Comparison of ENCODE assay signal across 9 cellular contexts in the genomic region with DNA sequence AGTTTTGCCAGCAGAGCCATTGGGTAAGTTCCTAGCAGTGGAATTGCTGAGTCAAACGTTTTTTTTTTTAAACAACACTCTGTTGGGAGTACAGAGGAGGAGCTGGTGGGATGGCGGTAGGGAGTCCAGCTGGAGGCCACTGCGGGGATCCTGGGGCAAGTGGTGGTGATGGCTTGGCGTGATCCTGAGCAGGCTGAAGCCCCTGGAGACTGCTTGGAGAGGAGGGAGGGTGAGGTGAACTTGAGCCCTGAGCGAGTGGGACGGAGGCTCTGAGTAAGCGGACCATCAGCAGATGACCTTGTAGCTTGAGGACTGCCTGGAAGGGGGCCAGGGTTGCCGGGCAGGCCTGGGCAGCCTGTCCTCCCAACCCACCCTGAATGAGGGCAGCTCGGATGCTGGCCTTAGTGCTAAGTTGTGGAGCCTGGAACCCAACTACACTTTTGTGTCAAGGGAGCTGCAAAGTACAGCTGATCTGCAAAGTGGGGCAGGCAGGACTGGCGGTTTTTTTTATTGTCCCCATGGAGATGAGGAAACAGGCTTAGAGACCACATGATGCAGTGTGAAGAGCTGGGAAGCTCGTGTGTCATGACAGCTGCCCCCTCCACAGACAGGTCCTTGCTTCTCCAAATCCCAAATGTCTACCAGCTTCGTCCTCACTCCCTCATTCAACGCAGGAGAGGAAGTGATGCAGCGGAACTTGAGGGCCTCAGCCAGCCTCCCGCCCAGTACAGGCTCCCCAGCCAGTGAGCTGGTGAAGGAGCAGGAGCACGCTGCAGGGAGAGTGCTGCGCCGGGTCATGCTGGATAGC. TPM values are rescaled to one million over a fixed set of nuclear protein-coding genes. Genes with fewer than 3 reads are reported as not detected.
DNase-seq lines count a peak whose midpoint lies in the region; ATAC-seq and TF ChIP-seq lines count a peak whose summit lies in the region.
"Had no signal": no experiment of that assay in that cellular context is flagged by ENCODE, and none has a peak within 500 bp of the region (broad histone marks: within the 10 kb centered on the region; RNA-seq: fewer than 3 reads in every experiment).

No MANE protein-coding gene starts in this region.

- H3K27me3 Mint-ChIP-seq in T-helper 2 cell treated with Interferon-gamma antibody and Interleukin-4, amounts not matched to agents 5 μg/mL and 100 μg/mL, for 36 hours (ENCODE audit: low read depth), result no peaks in the 10 kb centered on the region

- no peaks in the 10 kb centered on the region for H3K9me3 Mint-ChIP-seq in T-helper 2 cell treated with Interferon-gamma antibody and Interleukin-4, amounts not matched to agents 5 μg/mL and 100 μg/mL, for 36 hours

- intact Hi-C loops in tibial artery (cut with DNase I; ENCODE audit: low total_unique reads), result loop anchor here (10.0 kb wide), 1 partner anchor 265 kb away; no protein-coding TSS in a partner anchor

- ATAC-seq in lung (ENCODE audit: insufficient read depth, low FRiP score), result peak; percentile 39

- DNase-seq in T-helper 2 cell treated with Interferon-gamma antibody and Interleukin-4, amounts not matched to agents 5 μg/mL and 100 μg/mL, for 36 hours (ENCODE audit: low spot score), result no peak
- DNase-seq in T-helper 2 cell (no peak), cardiac fibroblast (ENCODE audit: low read depth in 2 of 2) (peak; percentile 74), lung (ENCODE audit: low spot score) (no peak), tibial artery (peak in 1 of 2 donors; percentile 83), NCI-H2081 treated with DMSO at 0.1 percent for 48 hours (lab: John Stamatoyannopoulos, UW) (no peak), cerebellar nuclear complex (lab: John Stamatoyannopoulos, UW) (no peak), MG63 (no peak)
- DNase-seq: DND-41 had no signal

- H3K4me3 ChIP-seq in cardiac fibroblast (replicated peaks in 1 of 2; ENCODE audit: low read depth in 2 of 2, low read length in 2 of 2) (no peak overlapping the region), lung (no peak overlapping the region), tibial artery (no peak overlapping the region), MG63 (no peak overlapping the region)

- H3K4me1 Mint-ChIP-seq in T-helper 2 cell treated with Interferon-gamma antibody and Interleukin-4, amounts not matched to agents 5 μg/mL and 100 μg/mL, for 36 hours (ENCODE audit: low read depth), result no peaks in the 10 kb centered on the region

- H3K4me3 Mint-ChIP-seq in T-helper 2 cell treated with Interferon-gamma antibody and Interleukin-4, amounts not matched to agents 5 μg/mL and 100 μg/mL, for 36 hours, result no peak overlapping the region

- peaks cover 5 to 8% of the 10 kb centered on the region in 2 donors for H3K4me1 ChIP-seq in lung (ENCODE audit: control insufficient read depth in 2 of 2, insufficient read depth in 2 of 2, low read length in 2 of 2)
- H3K4me1 ChIP-seq in tibial artery, result peaks cover 0 to 30% (median 18%) of the 10 kb centered on the region in 4 donors

- H3K27ac Mint-ChIP-seq in T-helper 2 cell treated with Interferon-gamma antibody and Interleukin-4, amounts not matched to agents 5 μg/mL and 100 μg/mL, for 36 hours, result peak overlapping the region; percentile 22

- peaks cover 47% of the 10 kb centered on the region for H3K36me3 Mint-ChIP-seq in T-helper 2 cell treated with Interferon-gamma antibody and Interleukin-4, amounts not matched to agents 5 μg/mL and 100 μg/mL, for 36 hours (ENCODE audit: low read depth)

- H3K27me3 ChIP-seq in lung (ENCODE audit: control insufficient read depth, insufficient read depth) (no peaks in the 10 kb centered on the region), tibial artery (no peaks in the 10 kb centered on the region), MG63 (no peaks in the 10 kb centered on the region)

- H3K9me3 ChIP-seq in lung (ENCODE audit: control insufficient read depth in 2 of 2, insufficient read depth in 1 of 2, low read length in 1 of 2) (no peaks in the 10 kb centered on the region), tibial artery (no peaks in the 10 kb centered on the region), MG63 (no peaks in the 10 kb centered on the region)

- H3K36me3 ChIP-seq in lung (ENCODE audit: control insufficient read depth in 2 of 2, insufficient read depth in 2 of 2, low read length in 2 of 2) (peaks cover 21 to 38% of the 10 kb centered on the region in 2 donors), tibial artery (peaks cover 36 to 78% (median 37%) of the 10 kb centered on the region in 3 donors), MG63 (peaks cover 39% of the 10 kb centered on the region)

- 46 to 53% methylated on average over 18 of the region's 18 CpGs for WGBS in lung, 2 donors

- no peak for TF ChIP-seq CTCF in cardiac fibroblast (IDR thresholded peaks at IDR 0.05; ENCODE audit: low read depth, low read length)
- no peak for TF ChIP-seq CTCF in lung (IDR thresholded peaks at IDR 0.05; ENCODE audit: control extremely low read depth, extremely low read depth)
- no peak for TF ChIP-seq CTCF in tibial artery (IDR thresholded peaks at IDR 0.05)

- peak overlapping the region in 1 of 2 donors; percentile 71 for H3K27ac ChIP-seq in lung (ENCODE audit: low read depth in 1 of 2, low read length in 1 of 2)
- peak overlapping the region; percentile 25 to 63 for H3K27ac ChIP-seq in tibial artery

RNA-seq across cellular contexts. Expression of gene MRPL37, which starts 20.2 kb away (rescaled TPM):
- 10 to 100 TPM; 23.9 to 68.5 TPM for total RNA-seq in lung
- 10 to 100 TPM; 29.4 to 49.9 TPM for polyA plus RNA-seq in lung
- 124 and 142 TPM in 2 replicates for total RNA-seq in MG63 (2014; rRNA removed; shearing (Covaris generic); ENCODE audit: low replicate concordance)

RNA-seq across cellular contexts. Expression of gene CYB5RL, which starts 20.4 kb away (rescaled TPM):
- 1 to 10 TPM; 7.9 to 9.0 TPM for total RNA-seq in lung
- 1 to 10 TPM; 2.2 to 2.5 TPM for polyA plus RNA-seq in lung
- 4.7 and 6.3 TPM in 2 replicates for total RNA-seq in MG63 (2014; rRNA removed; shearing (Covaris generic); ENCODE audit: low replicate concordance)

Comparison
In these comparisons a context has a peak if more than half of its experiments do, and no peak if none do; other contexts are left out.
1. DNase-seq: peak in cardiac fibroblast (2 of 2); none in T-helper 2 cell treated with Interferon-gamma antibody and Interleukin-4, amounts not matched to agents 5 μg/mL and 100 μg/mL, for 36 hours (single experiment), T-helper 2 cell (0 of 5), lung (single experiment), NCI-H2081 treated with DMSO at 0.1 percent for 48 hours (single experiment), cerebellar nuclear complex (0 of 2) and MG63 (single experiment).